In the genomic region with DNA sequence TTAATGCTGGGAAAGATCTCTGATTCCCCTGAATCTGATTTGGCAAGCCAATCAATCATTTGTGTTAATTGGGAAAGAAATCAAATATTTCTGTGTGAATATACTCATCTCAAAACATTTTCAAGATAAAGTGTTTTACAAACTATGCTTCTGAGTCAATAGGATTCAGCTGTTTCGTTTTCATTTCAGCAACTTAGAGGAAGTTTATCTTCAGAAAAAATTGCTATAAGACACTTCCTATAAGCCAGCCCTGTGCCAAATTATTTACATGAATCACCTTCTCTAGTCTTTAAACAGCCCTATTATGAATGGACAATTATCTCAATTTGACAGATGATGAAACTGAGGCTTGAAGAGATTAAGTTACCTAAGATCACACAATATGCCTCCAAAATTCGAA, we compare ENCODE assay signal across 10 cellular contexts. TPM values are rescaled to one million over a fixed set of nuclear protein-coding genes. Genes with fewer than 3 reads are reported as not detected.
DNase-seq lines count a peak whose midpoint lies in the region; FAIRE-seq and TF ChIP-seq lines count a peak whose summit lies in the region.
"Had no signal": no experiment of that assay in that cellular context is flagged by ENCODE, and none has a peak within 500 bp of the region (broad histone marks: within the 10 kb centered on the region; RNA-seq: fewer than 3 reads in every experiment).

No MANE protein-coding gene starts in this region.

- H3K4me1 Mint-ChIP-seq in activated CD4-positive, alpha-beta memory T cell treated with anti-CD3 and anti-CD28 coated beads, Interleukin-2, amount 10 ng/mL, durations not matched to agents 7 days and 5 days, result peaks cover 22% of the 10 kb centered on the region

- no peaks in the 10 kb centered on the region for H4K20me1 ChIP-seq in mammary epithelial cell (ENCODE audit: insufficient read depth, low read length)
- H4K20me1 ChIP-seq: BLaER1 had no signal

- in situ Hi-C loops in mammary epithelial cell (cut with MboI; ENCODE audit: low sequenced_read_pairs in 2 of 2), result no loop called here

- 48% methylated on average over 2 of the region's 2 CpGs for WGBS in mammary epithelial cell (ENCODE audit: low coverage, missing lambda C conversion rate)

- no TSS peak for BruUV-seq in mammary epithelial cell (replicated peaks; lab: Mats Ljungman, UMichigan)

- H3K36me3 ChIP-seq in mammary epithelial cell (ENCODE audit: insufficient read depth, low read length), result no peaks in the 10 kb centered on the region
- H3K36me3 ChIP-seq in breast epithelium, result no peaks in the 10 kb centered on the region
- H3K36me3 ChIP-seq: BLaER1, right atrium auricular region had no signal

- no peak for TF ChIP-seq POLR2A in breast epithelium (IDR thresholded peaks at IDR 0.05)

- H3K79me2 ChIP-seq in mammary epithelial cell (ENCODE audit: insufficient read depth, low read length), result no peaks in the 10 kb centered on the region

- H3K27ac ChIP-seq in mammary epithelial cell (ENCODE audit: insufficient read depth, low read depth, low read length) (no peak overlapping the region), breast epithelium (no peak overlapping the region)
- H3K27ac ChIP-seq: BLaER1, right atrium auricular region had no signal

- H3K4me3 Mint-ChIP-seq in activated CD4-positive, alpha-beta memory T cell treated with anti-CD3 and anti-CD28 coated beads, Interleukin-2, amount 10 ng/mL, durations not matched to agents 7 days and 5 days, result peak overlapping the region; percentile 61

- TF ChIP-seq CTCF in mammary epithelial cell (conservative IDR thresholded peaks at IDR 0.05 in 1 of 2, IDR thresholded peaks at IDR 0.05 in 1 of 2; ENCODE audit: extremely low read depth in 1 of 2, insufficient read depth in 1 of 2, low read depth in 1 of 2, low read length in 2 of 2) (no peak), breast epithelium (IDR thresholded peaks at IDR 0.05) (no peak)

- POLR2A ChIA-PET in activated CD4-positive, alpha-beta memory T cell treated with anti-CD3 and anti-CD28 coated beads, Interleukin-2, amount 10 ng/mL, durations not matched to agents 7 days and 5 days (lab: Charles Lee), result no interaction called here

- H3K9me3 ChIP-seq in mammary epithelial cell (replicated peaks; ENCODE audit: insufficient read depth, low read length), result no peaks in the 10 kb centered on the region
- H3K9me3 ChIP-seq in breast epithelium, result no peaks in the 10 kb centered on the region
- H3K9me3 ChIP-seq: BLaER1, right atrium auricular region had no signal

- peaks cover 8% of the 10 kb centered on the region for H3K27me3 Mint-ChIP-seq in activated CD4-positive, alpha-beta memory T cell treated with anti-CD3 and anti-CD28 coated beads, Interleukin-2, amount 10 ng/mL, durations not matched to agents 7 days and 5 days

- peaks cover 4% of the 10 kb centered on the region for H3K27me3 ChIP-seq in mammary epithelial cell (ENCODE audit: insufficient read depth, low read length)
- H3K27me3 ChIP-seq in breast epithelium, result no peaks in the 10 kb centered on the region
- H3K27me3 ChIP-seq: BLaER1, right atrium auricular region had no signal

- no peak for DNase-seq in mammary epithelial cell
- DNase-seq in breast epithelium (ENCODE audit: low spot score in 2 of 2), result no peak
- DNase-seq in activated CD4-positive, alpha-beta memory T cell treated with anti-CD3 and anti-CD28 coated beads, Interleukin-2, amount 10 ng/mL, durations not matched to agents 7 days and 5 days, result no peak
- DNase-seq in HTR-8/SVneo (ENCODE audit: insufficient read length, low spot score), result no peak
- DNase-seq in NCI-H446 (lab: John Stamatoyannopoulos, UW), result no peak
- DNase-seq in foreskin melanocyte, result no peak

- no peak overlapping the region for H3K4me3 ChIP-seq in mammary epithelial cell (replicated peaks in 1 of 3; ENCODE audit: insufficient read depth in 1 of 3, low read depth in 2 of 3, low read length in 3 of 3)
- no peak overlapping the region for H3K4me3 ChIP-seq in breast epithelium
- H3K4me3 ChIP-seq: BLaER1, right atrium auricular region had no signal

- H3K9me3 Mint-ChIP-seq in activated CD4-positive, alpha-beta memory T cell treated with anti-CD3 and anti-CD28 coated beads, Interleukin-2, amount 10 ng/mL, durations not matched to agents 7 days and 5 days, result no peaks in the 10 kb centered on the region

- H3K4me1 ChIP-seq in mammary epithelial cell (ENCODE audit: insufficient read depth, low read length) (peaks cover 14% of the 10 kb centered on the region), breast epithelium (no peaks in the 10 kb centered on the region)
- H3K4me1 ChIP-seq: right atrium auricular region had no signal

- H3K36me3 Mint-ChIP-seq in activated CD4-positive, alpha-beta memory T cell treated with anti-CD3 and anti-CD28 coated beads, Interleukin-2, amount 10 ng/mL, durations not matched to agents 7 days and 5 days (ENCODE audit: low read depth), result no peaks in the 10 kb centered on the region

- H3K4me2 ChIP-seq in mammary epithelial cell (ENCODE audit: insufficient read depth, low read depth, low read length), result no peak overlapping the region
- H3K4me2 ChIP-seq: BLaER1 had no signal

- CTCF ChIA-PET in mammary epithelial cell (lab: Charles Lee; ENCODE audit: low non-redundant PET), result no interaction called here
- CTCF ChIA-PET in activated CD4-positive, alpha-beta memory T cell treated with anti-CD3 and anti-CD28 coated beads, Interleukin-2, amount 10 ng/mL, durations not matched to agents 7 days and 5 days (lab: Charles Lee), result interaction anchor here (1.7 kb wide), 1 partner anchor 28 kb away, joined by 11 read pairs; no protein-coding TSS in a partner anchor

- no peak for FAIRE-seq in HTR-8/SVneo (lab: Jason Lieb, UNC)

- H3K27ac Mint-ChIP-seq in activated CD4-positive, alpha-beta memory T cell treated with anti-CD3 and anti-CD28 coated beads, Interleukin-2, amount 10 ng/mL, durations not matched to agents 7 days and 5 days, result peak overlapping the region; percentile 84

- H3K9ac ChIP-seq in mammary epithelial cell (ENCODE audit: insufficient read depth, low read length), result no peak overlapping the region
- H3K9ac ChIP-seq: BLaER1 had no signal

- peak overlapping the region; percentile 62 for H2AFZ ChIP-seq in mammary epithelial cell (ENCODE audit: low read depth, low read length)

- dilution Hi-C loops in mammary epithelial cell (cut with HindIII; ENCODE audit: low sequenced_read_pairs), result loop anchor here (5.0 kb wide), 2 partner anchors 71 to 94 kb away; no protein-coding TSS in a partner anchor

- intact Hi-C loops in mammary epithelial cell (cut with micrococcal nuclease), result loop anchor here (5.0 kb wide), 4 partner anchors 109 to 499 kb away; partner anchors contain the start of gene NRSN2
- intact Hi-C loops in breast epithelium (cut with DNase I; ENCODE audit: low total_unique reads), result no loop called here

RNA-seq across cellular contexts. Expression of gene DEFB129, which starts 10.9 kb away (rescaled TPM):
- total RNA-seq in mammary epithelial cell, result not detected
- polyA plus RNA-seq in mammary epithelial cell, result not detected
- polyA minus RNA-seq in mammary epithelial cell, result not detected
- not detected for total RNA-seq in breast epithelium
- total RNA-seq in activated CD4-positive, alpha-beta memory T cell treated with anti-CD3 and anti-CD28 coated beads, Interleukin-2, amount 10 ng/mL, durations not matched to agents 7 days and 5 days, result not detected
- total RNA-seq: epithelial cell of proximal tubule, MCF 10A, right atrium auricular region had no signal

RNA-seq across cellular contexts. Expression of gene DEFB132, which starts 19.6 kb away (rescaled TPM):
- total RNA-seq in mammary epithelial cell (not detected), breast epithelium (under 1 TPM; 0.29 to 0.96 (median 0.33) TPM)
- not detected for polyA plus RNA-seq in mammary epithelial cell
- not detected for polyA minus RNA-seq in mammary epithelial cell
- total RNA-seq in activated CD4-positive, alpha-beta memory T cell treated with anti-CD3 and anti-CD28 coated beads, Interleukin-2, amount 10 ng/mL, durations not matched to agents 7 days and 5 days, result not detected
- total RNA-seq: epithelial cell of proximal tubule, MCF 10A, right atrium auricular region had no signal

RNA-seq across cellular contexts. Expression of gene DEFB128, which starts 48.4 kb away (rescaled TPM):
- total RNA-seq in mammary epithelial cell (not detected), breast epithelium (not detected)
- polyA plus RNA-seq in mammary epithelial cell, result not detected
- not detected for polyA minus RNA-seq in mammary epithelial cell
- not detected for total RNA-seq in activated CD4-positive, alpha-beta memory T cell treated with anti-CD3 and anti-CD28 coated beads, Interleukin-2, amount 10 ng/mL, durations not matched to agents 7 days and 5 days
- total RNA-seq: epithelial cell of proximal tubule, MCF 10A, right atrium auricular region had no signal

RNA-seq across cellular contexts. Expression of gene C20orf96, which starts 52.6 kb away (rescaled TPM):
- total RNA-seq in mammary epithelial cell (1 to 10 TPM in 1 of 2 donors, under 1 TPM in 1; 0.83 to 2.7 TPM), breast epithelium (1 to 10 TPM; 2.6 to 9.2 (median 6.1) TPM)
- polyA plus RNA-seq in mammary epithelial cell, result 2.3 TPM
- not detected for polyA minus RNA-seq in mammary epithelial cell
- 1 to 10 TPM; 5.9 to 6.0 TPM for total RNA-seq in activated CD4-positive, alpha-beta memory T cell treated with anti-CD3 and anti-CD28 coated beads, Interleukin-2, amount 10 ng/mL, durations not matched to agents 7 days and 5 days

RNA-seq across cellular contexts. Expression of gene ZCCHC3, which starts 59.5 kb away (rescaled TPM):
- total RNA-seq in mammary epithelial cell, result 10 to 100 TPM in 1 of 2 donors, 1 to 10 TPM in 1; 9.2 to 11.5 TPM
- polyA plus RNA-seq in mammary epithelial cell, result 6.6 TPM
- 9.7 TPM for polyA minus RNA-seq in mammary epithelial cell
- total RNA-seq in breast epithelium, result 10 to 100 TPM; 10.1 to 14.0 (median 11.5) TPM
- 10 to 100 TPM; 23.5 to 23.9 TPM for total RNA-seq in activated CD4-positive, alpha-beta memory T cell treated with anti-CD3 and anti-CD28 coated beads, Interleukin-2, amount 10 ng/mL, durations not matched to agents 7 days and 5 days
